41 cellular contexts compared by ENCODE assay signal in the genomic region with DNA sequence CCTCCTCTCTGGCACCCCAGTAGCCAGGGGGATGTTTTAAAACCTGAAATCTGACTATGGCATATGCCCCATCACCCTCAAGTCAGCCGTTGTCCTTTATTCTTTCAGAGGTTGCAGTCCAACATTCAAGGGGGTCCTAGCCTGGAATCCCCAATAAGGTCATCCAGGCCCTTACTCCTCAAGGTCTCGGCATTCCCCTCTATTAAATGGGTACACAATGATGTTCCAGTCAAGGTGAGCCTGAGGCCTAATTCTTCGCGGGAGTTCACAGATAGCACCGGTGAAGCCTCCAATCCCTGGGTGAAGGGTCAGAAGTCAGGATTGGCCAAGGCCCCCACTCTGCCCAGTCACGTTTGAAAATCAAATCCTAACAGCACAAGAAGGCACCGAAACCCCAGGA. TPM values are rescaled to one million over a fixed set of nuclear protein-coding genes. Genes with fewer than 3 reads are reported as not detected.
"Had no signal": no experiment of that assay in that cellular context is flagged by ENCODE, and none has a peak within 500 bp of the region (broad histone marks: within the 10 kb centered on the region; RNA-seq: fewer than 3 reads in every experiment).

No MANE protein-coding gene starts in this region.

- FAIRE-seq: endometrium, pancreas, small intestine, TTC549 had no signal

- H3K27me3 ChIP-seq: ascending aorta, cardiac muscle cell, colonic mucosa, gastrocnemius medialis, pancreas, sigmoid colon, stomach, thyroid gland, upper lobe of right lung had no signal

- H3K36me3 Mint-ChIP-seq: activated naive CD4-positive, alpha-beta T cell treated with anti-CD3 and anti-CD28 coated beads, Interleukin-2, amount 10 ng/mL, durations not matched to agents 7 days and 5 days; activated naive CD8-positive, alpha-beta T cell treated with anti-CD3 and anti-CD28 coated beads, Interleukin-2, amount 10 ng/mL, durations not matched to agents 7 days and 5 days; brain; memory B cell; natural killer cell treated with Interleukin-12 subunit alpha and Interleukin-12 subunit beta and Interleukin-15 and Interleukin-18, amount 100 ng/mL, for 72 hours; stimulated activated memory B cell treated with anti-CD40 and anti-IgM and Interleukin-4, amounts not matched to agents 10 μg/mL and 1 μg/mL and 100 μg/mL, for 72 hours had no signal

- ATAC-seq: activated CD4-positive, CD25-positive, alpha-beta regulatory T cell treated with anti-CD3 and anti-CD28 coated beads, Interleukin-2, amount 50 U/mL, for 24 hours; gastrocnemius medialis; left colon; natural killer cell treated with Interleukin-12 subunit alpha and Interleukin-12 subunit beta and Interleukin-15 and Interleukin-18, amount 100 ng/mL, for 72 hours; pancreas; stimulated activated memory B cell treated with anti-CD40 and anti-IgM and Interleukin-4, amounts not matched to agents 10 μg/mL and 1 μg/mL and 100 μg/mL, for 72 hours; upper lobe of right lung had no signal

- H3K27me3 Mint-ChIP-seq: activated T-cell treated with anti-CD3 and anti-CD28 coated beads, Interleukin-2, amount 50 U/mL, for 24 hours had no signal

- H3K27ac Mint-ChIP-seq: activated naive CD4-positive, alpha-beta T cell treated with anti-CD3 and anti-CD28 coated beads, Interleukin-2, amount 10 ng/mL, durations not matched to agents 7 days and 5 days; activated naive CD8-positive, alpha-beta T cell treated with anti-CD3 and anti-CD28 coated beads, Interleukin-2, amount 10 ng/mL, durations not matched to agents 7 days and 5 days; activated T-cell treated with anti-CD3 and anti-CD28 coated beads, Interleukin-2, amount 50 U/mL, for 24 hours; memory B cell; natural killer cell treated with Interleukin-12 subunit alpha and Interleukin-12 subunit beta and Interleukin-15 and Interleukin-18, amount 100 ng/mL, for 72 hours; stimulated activated memory B cell treated with anti-CD40 and anti-IgM and Interleukin-4, amounts not matched to agents 10 μg/mL and 1 μg/mL and 100 μg/mL, for 72 hours; T-helper 1 cell treated with Interleukin-12 subunit alpha and Interleukin-12 subunit beta and Interleukin-4 antibody, amounts not matched to agents 30 μg/mL and 1 μg/mL, for 36 hours had no signal

- H3K4me1 ChIP-seq: colonic mucosa, gastrocnemius medialis, pancreas, prostate gland, sigmoid colon, upper lobe of right lung had no signal

- H3K9me3 Mint-ChIP-seq: activated naive CD4-positive, alpha-beta T cell treated with anti-CD3 and anti-CD28 coated beads, Interleukin-2, amount 10 ng/mL, durations not matched to agents 7 days and 5 days; activated naive CD8-positive, alpha-beta T cell treated with anti-CD3 and anti-CD28 coated beads, Interleukin-2, amount 10 ng/mL, durations not matched to agents 7 days and 5 days; activated T-cell treated with anti-CD3 and anti-CD28 coated beads, Interleukin-2, amount 50 U/mL, for 24 hours; memory B cell; natural killer cell treated with Interleukin-12 subunit alpha and Interleukin-12 subunit beta and Interleukin-15 and Interleukin-18, amount 100 ng/mL, for 72 hours; stimulated activated memory B cell treated with anti-CD40 and anti-IgM and Interleukin-4, amounts not matched to agents 10 μg/mL and 1 μg/mL and 100 μg/mL, for 72 hours; T-helper 1 cell treated with Interleukin-12 subunit alpha and Interleukin-12 subunit beta and Interleukin-4 antibody, amounts not matched to agents 30 μg/mL and 1 μg/mL, for 36 hours had no signal

- DNase-seq: activated CD4-positive, alpha-beta T cell treated with anti-CD3 and anti-CD28 coated beads for 48 hours; activated CD4-positive, alpha-beta T cell treated with anti-CD3 and anti-CD28 coated beads, Interleukin-2, amount 50 U/mL, for 48 hours; activated CD8-positive, alpha-beta memory T cell treated with anti-CD3 and anti-CD28 coated beads for 24 hours; activated CD8-positive, alpha-beta memory T cell treated with anti-CD3 and anti-CD28 coated beads, Interleukin-2, amount 50 U/mL, for 48 hours; activated gamma-delta T cell; activated naive CD4-positive, alpha-beta T cell treated with anti-CD3 and anti-CD28 coated beads, Interleukin-2, amount 10 ng/mL, durations not matched to agents 7 days and 5 days; activated naive CD8-positive, alpha-beta T cell treated with anti-CD3 and anti-CD28 coated beads, Interleukin-2, amount 10 ng/mL, durations not matched to agents 7 days and 5 days; activated T-cell treated with anti-CD3 and anti-CD28 coated beads, Interleukin-2, amount 50 U/mL, for 24 hours; cerebellar nuclear complex; colonic mucosa; effector CD8-positive, alpha-beta T cell; gastrocnemius medialis; glutamatergic neuron; islet precursor cell; left colon; mucosa of descending colon; nucleus accumbens; pancreas; sigmoid colon; small intestine; stimulated activated CD4-positive, alpha-beta T cell treated with anti-CD3 and anti-CD28 coated beads, Interleukin-4, amount 100 ng/mL, for 4 hours; stimulated activated CD8-positive, alpha-beta memory T cell treated with anti-CD3 and anti-CD28 coated beads, Interleukin-4, amount 100 ng/mL, for 48 hours; stomach; T-helper 9 cell; thyroid gland; upper lobe of right lung had no signal

- H3K4me1 Mint-ChIP-seq: activated naive CD4-positive, alpha-beta T cell treated with anti-CD3 and anti-CD28 coated beads, Interleukin-2, amount 10 ng/mL, durations not matched to agents 7 days and 5 days; activated naive CD8-positive, alpha-beta T cell treated with anti-CD3 and anti-CD28 coated beads, Interleukin-2, amount 10 ng/mL, durations not matched to agents 7 days and 5 days; stimulated activated memory B cell treated with anti-CD40 and anti-IgM and Interleukin-4, amounts not matched to agents 10 μg/mL and 1 μg/mL and 100 μg/mL, for 72 hours had no signal

- H3K36me3 ChIP-seq: ascending aorta, cardiac muscle cell, colonic mucosa, gastrocnemius medialis, pancreas, prostate gland, sigmoid colon, stomach, thyroid gland, upper lobe of right lung had no signal

- H3K4me3 ChIP-seq: ascending aorta, cardiac muscle cell, colonic mucosa, gastrocnemius medialis, mucosa of descending colon, pancreas, prostate gland, sigmoid colon, stomach, thyroid gland, upper lobe of right lung had no signal

- H3K4me3 Mint-ChIP-seq: activated naive CD4-positive, alpha-beta T cell treated with anti-CD3 and anti-CD28 coated beads, Interleukin-2, amount 10 ng/mL, durations not matched to agents 7 days and 5 days; activated naive CD8-positive, alpha-beta T cell treated with anti-CD3 and anti-CD28 coated beads, Interleukin-2, amount 10 ng/mL, durations not matched to agents 7 days and 5 days; activated T-cell treated with anti-CD3 and anti-CD28 coated beads, Interleukin-2, amount 50 U/mL, for 24 hours; brain; memory B cell; natural killer cell treated with Interleukin-12 subunit alpha and Interleukin-12 subunit beta and Interleukin-15 and Interleukin-18, amount 100 ng/mL, for 72 hours; stimulated activated memory B cell treated with anti-CD40 and anti-IgM and Interleukin-4, amounts not matched to agents 10 μg/mL and 1 μg/mL and 100 μg/mL, for 72 hours; T-helper 1 cell treated with Interleukin-12 subunit alpha and Interleukin-12 subunit beta and Interleukin-4 antibody, amounts not matched to agents 30 μg/mL and 1 μg/mL, for 36 hours had no signal

- H3K27ac ChIP-seq: ascending aorta, cardiac muscle cell, colonic mucosa, epithelial cell of prostate, gastrocnemius medialis, pancreas, sigmoid colon, stomach, thyroid gland, upper lobe of right lung, VCaP had no signal

- H3K9me3 ChIP-seq: ascending aorta, colonic mucosa, gastrocnemius medialis, mucosa of descending colon, pancreas, prostate gland, sigmoid colon, stomach, thyroid gland, upper lobe of right lung had no signal

RNA-seq across cellular contexts. Expression of a gene that starts 44.4 kb away (rescaled TPM):
- total RNA-seq: activated naive CD8-positive, alpha-beta T cell treated with anti-CD3 and anti-CD28 coated beads, Interleukin-2, amount 10 ng/mL, durations not matched to agents 7 days and 5 days; cardiac muscle cell; colonic mucosa; dermis microvascular lymphatic vessel endothelial cell; gastrocnemius medialis; left colon; lower leg skin; mucosa of descending colon; natural killer cell treated with Interleukin-12 subunit alpha and Interleukin-12 subunit beta and Interleukin-15 and Interleukin-18, amount 100 ng/mL, for 72 hours; pancreas; prostate gland; sigmoid colon; stomach; thyroid gland; upper lobe of right lung had no signal
- polyA plus RNA-seq: cardiac muscle cell, pancreas, small intestine, stomach had no signal

RNA-seq across cellular contexts. Expression of a gene that starts 58.1 kb away (rescaled TPM):
- total RNA-seq: activated naive CD8-positive, alpha-beta T cell treated with anti-CD3 and anti-CD28 coated beads, Interleukin-2, amount 10 ng/mL, durations not matched to agents 7 days and 5 days; ascending aorta; left colon; natural killer cell treated with Interleukin-12 subunit alpha and Interleukin-12 subunit beta and Interleukin-15 and Interleukin-18, amount 100 ng/mL, for 72 hours; upper lobe of right lung had no signal
